In genomic region chr2:109232909-109233308, GRCh38 we compare ENCODE assay signal across 27 cellular contexts.
"Had no signal": no experiment of that assay in that cellular context is flagged by ENCODE, and none has a peak within 500 bp of the region (broad histone marks: within the 10 kb centered on the region; RNA-seq: fewer than 3 reads in every experiment).

No MANE protein-coding gene starts in this region.

- H3K4me2 ChIP-seq: KMS-11, SK-N-SH had no signal

- H3K9me3 ChIP-seq: MG63, SK-N-SH had no signal

- H3K27me3 ChIP-seq: MG63 had no signal

- DNase-seq: activated CD4-positive, alpha-beta memory T cell treated with anti-CD3 and anti-CD28 coated beads, Interleukin-2, amount 10 ng/mL, durations not matched to agents 7 days and 5 days; activated CD4-positive, alpha-beta T cell treated with anti-CD3 and anti-CD28 coated beads, Interleukin-2, amount 50 U/mL, for 1 hour; activated CD4-positive, CD25-positive, alpha-beta regulatory T cell; activated effector memory CD4-positive, alpha-beta T cell treated with anti-CD3 and anti-CD28 coated beads, Interleukin-2, amount 50 U/mL, for 16 hours; activated naive CD4-positive, alpha-beta T cell treated with Interleukin-2 at 50 U/mL for 16 hours; activated naive CD8-positive, alpha-beta T cell treated with anti-CD3 and anti-CD28 coated beads for 36 hours; activated T-cell treated with anti-CD3 and anti-CD28 coated beads, Interleukin-2, amount 50 U/mL, for 4 hours; brain microvascular endothelial cell; MG63; MV-4-11; NCI-H1092 treated with DMSO at 0.1 percent for 48 hours; NCI-H1417 treated with DMSO at 0.1 percent for 48 hours; NCI-H1694; NCI-H2029; NCI-H345; NCI-H510A treated with DMSO at 0.1 percent for 48 hours; NCI-H69; NK-92 treated with Interleukin-12 subunit alpha and Interleukin-12 subunit beta, amount 100 ng/mL, for 24 hours; OCI-M1; RPMI8226; SK-N-SH; T-helper 1 cell had no signal

- H3K4me3 ChIP-seq: cardiac muscle cell, MG63 had no signal

- H3K36me3 ChIP-seq: brain microvascular endothelial cell, cardiac muscle cell, MG63 had no signal

- H3K9ac ChIP-seq: KMS-11, SK-N-SH had no signal

- H3K27ac ChIP-seq: brain microvascular endothelial cell, cardiac muscle cell, KMS-11, VCaP had no signal

- ATAC-seq: activated T-cell treated with anti-CD3 and anti-CD28 coated beads, Interleukin-2, amount 50 U/mL, for 4 hours; Panc1; Right ventricle myocardium inferior had no signal
